In genomic region chr4:6507345-6507744, GRCh38 we compare ENCODE assay signal across 16 cellular contexts. TPM values are rescaled to one million over a fixed set of nuclear protein-coding genes. Genes with fewer than 3 reads are reported as not detected.
DNase-seq lines count a peak whose midpoint lies in the region; ATAC-seq and TF ChIP-seq lines count a peak whose summit lies in the region.
"Had no signal": no experiment of that assay in that cellular context is flagged by ENCODE, and none has a peak within 500 bp of the region (broad histone marks: within the 10 kb centered on the region; RNA-seq: fewer than 3 reads in every experiment).

No MANE protein-coding gene starts in this region.

- H3K36me3 ChIP-seq in right atrium auricular region (no peaks in the 10 kb centered on the region), esophagus muscularis mucosa (no peaks in the 10 kb centered on the region), H7 (replicated peaks; ENCODE audit: control insufficient read depth, insufficient read depth, low read length) (no peaks in the 10 kb centered on the region)
- H3K36me3 ChIP-seq: BE2C had no signal

- peaks cover 21 to 38% of the 10 kb centered on the region in 2 donors for H3K27me3 Mint-ChIP-seq in effector memory CD8-positive, alpha-beta T cell

- intact Hi-C loops in left ventricle myocardium superior (cut with micrococcal nuclease), result no loop called here
- intact Hi-C loops in esophagus muscularis mucosa (cut with DNase I), result no loop called here
- intact Hi-C loops in sciatic nerve (cut with DNase I), result no loop called here

- 72% methylated on average over 3 of the region's 4 CpGs for WGBS in esophagus muscularis mucosa

- no peak for ATAC-seq in left ventricle myocardium superior
- ATAC-seq in sciatic nerve, result no peak
- no peak for ATAC-seq in effector memory CD8-positive, alpha-beta T cell (replicated peaks)
- ATAC-seq: A549 had no signal

- H3K4me1 ChIP-seq in right atrium auricular region (no peaks in the 10 kb centered on the region), esophagus muscularis mucosa (no peaks in the 10 kb centered on the region)
- H3K4me1 ChIP-seq: BE2C had no signal

- H3K27ac Mint-ChIP-seq in effector memory CD8-positive, alpha-beta T cell, result no peak overlapping the region
- H3K27ac Mint-ChIP-seq: CD4-positive, alpha-beta memory T cell had no signal

- TF ChIP-seq CTCF in right atrium auricular region (IDR thresholded peaks at IDR 0.05) (no peak), esophagus muscularis mucosa (IDR thresholded peaks at IDR 0.05) (no peak)

- TF ChIP-seq EP300 in esophagus muscularis mucosa (IDR thresholded peaks at IDR 0.05), result no peak

- peaks cover 8 to 21% of the 10 kb centered on the region in 2 donors for H3K9me3 Mint-ChIP-seq in effector memory CD8-positive, alpha-beta T cell

- H3K9me3 ChIP-seq in right atrium auricular region, result peaks cover 0 to 20% of the 10 kb centered on the region in 2 donors
- H3K9me3 ChIP-seq in esophagus muscularis mucosa, result peaks cover 0 to 22% (median 16%) of the 10 kb centered on the region in 4 donors
- H3K9me3 ChIP-seq: BE2C had no signal

- no peak overlapping the region for H3K4me3 ChIP-seq in right atrium auricular region
- H3K4me3 ChIP-seq in esophagus muscularis mucosa, result no peak overlapping the region
- H3K4me3 ChIP-seq in H7 (ENCODE audit: insufficient read depth, low read depth, low read length), result no peak overlapping the region
- H3K4me3 ChIP-seq: A549, GM23248 had no signal

- TF ChIP-seq POLR2A in esophagus muscularis mucosa (IDR thresholded peaks at IDR 0.05; ENCODE audit: low read depth), result no peak

- H3K27ac ChIP-seq in right atrium auricular region, result no peak overlapping the region
- no peak overlapping the region for H3K27ac ChIP-seq in esophagus muscularis mucosa (replicated peaks in 1 of 4)
- H3K27ac ChIP-seq: A549, C4-2B, GM23248 had no signal

- no peak overlapping the region for H3K4me3 Mint-ChIP-seq in effector memory CD8-positive, alpha-beta T cell
- H3K4me3 Mint-ChIP-seq: CD4-positive, alpha-beta memory T cell had no signal

- H3K36me3 Mint-ChIP-seq in effector memory CD8-positive, alpha-beta T cell (ENCODE audit: insufficient read depth), result peaks cover 5% of the 10 kb centered on the region

- H3K27me3 ChIP-seq in right atrium auricular region (no peaks in the 10 kb centered on the region), esophagus muscularis mucosa (peaks cover 0 to 15% (median 0%) of the 10 kb centered on the region in 4 donors), H7 (ENCODE audit: control insufficient read depth, insufficient read depth, low read length) (no peaks in the 10 kb centered on the region)
- H3K27me3 ChIP-seq: BE2C had no signal

- peak; percentile 13 for DNase-seq in right atrium auricular region (ENCODE audit: low spot score)
- DNase-seq in left ventricle myocardium superior, result no peak
- peak; percentile 57 for DNase-seq in esophagus muscularis mucosa (ENCODE audit: extremely low spot score)
- peak; percentile 28 for DNase-seq in sciatic nerve (ENCODE audit: low spot score)
- DNase-seq in NCI-H146 (lab: John Stamatoyannopoulos, UW), result no peak
- no peak for DNase-seq in H7
- DNase-seq in effector memory CD8-positive, alpha-beta T cell, result no peak
- DNase-seq: BE2C; CD4-positive, alpha-beta memory T cell; COR-L47; DMS153; DMS79 treated with DMSO at 0.1 percent for 48 hours; EL; GM23248 had no signal

- peaks cover 0 to 2% of the 10 kb centered on the region in 2 donors for H3K4me1 Mint-ChIP-seq in effector memory CD8-positive, alpha-beta T cell (ENCODE audit: low read depth in 2 of 2)

RNA-seq across cellular contexts. Expression of gene PPP2R2C, which starts 34.9 kb away (rescaled TPM):
- 1 to 10 TPM; 4.6 to 5.7 TPM for total RNA-seq in right atrium auricular region
- 8.6 TPM for total RNA-seq in left ventricle myocardium superior
- 1 to 10 TPM in 3 of 4 donors, under 1 TPM in 1; 0.50 to 2.7 (median 1.4) TPM for total RNA-seq in esophagus muscularis mucosa
- total RNA-seq in sciatic nerve, result 0.58 TPM
- total RNA-seq in H7 (2014; rRNA removed; shearing (Covaris generic)), result 7.2 and 7.6 TPM in 2 replicates
- total RNA-seq: CD4-positive, alpha-beta memory T cell; GM23248 had no signal

Comparison
In these comparisons a context has a peak if more than half of its experiments do, and no peak if none do; other contexts are left out.
1. DNase-seq: peak in right atrium auricular region (single experiment), esophagus muscularis mucosa (single experiment) and sciatic nerve (single experiment); none in left ventricle myocardium superior (single experiment), NCI-H146 (single experiment), H7 (single experiment) and effector memory CD8-positive, alpha-beta T cell (0 of 3).